1 cellular context compared by ENCODE assay signal in genomic region chr19:52992109-52993004, GRCh38.
TF ChIP-seq lines count a peak whose summit lies in the region.

No MANE protein-coding gene starts in this region.

TF ChIP-seq in K562, 482 proteins besides CTCF, POLR2A, EP300 and RAD21 (continued from another document):
- TF ChIP-seq ZBED1 (IDR thresholded peaks at IDR 0.05): no peak
- TF ChIP-seq CTCFL (IDR thresholded peaks at IDR 0.05; ENCODE audit: borderline replicate concordance, insufficient read depth, low read depth, low read length, poor library complexity, severe bottlenecking): no peak
- TF ChIP-seq E2F3 (CRISPR knock-in tag; IDR thresholded peaks at IDR 0.05): no peak
- TF ChIP-seq XRCC3 (IDR thresholded peaks at IDR 0.05): no peak
- no peak for TF ChIP-seq ZNF282 (CRISPR knock-in tag; IDR thresholded peaks at IDR 0.05)
- no peak for TF ChIP-seq ZNF212 (CRISPR knock-in tag; IDR thresholded peaks at IDR 0.05)
- no peak for TF ChIP-seq MAZ (CRISPR knock-in tag; conservative IDR thresholded peaks at IDR 0.05 in 1 of 2, IDR thresholded peaks at IDR 0.05 in 1 of 2)
- no peak for TF ChIP-seq TEAD4 (IDR thresholded peaks at IDR 0.05; ENCODE audit: low read length)
- no peak for TF ChIP-seq TEAD4 (CRISPR knock-in tag; IDR thresholded peaks at IDR 0.05; ENCODE audit: borderline replicate concordance)
- no peak for TF ChIP-seq ZZZ3 (IDR thresholded peaks at IDR 0.05)
- no peak for TF ChIP-seq CBX3 (IDR thresholded peaks at IDR 0.05; ENCODE audit: borderline replicate concordance in 1 of 2, low read length in 2 of 2)
- TF ChIP-seq CLOCK (CRISPR knock-in tag; IDR thresholded peaks at IDR 0.05; ENCODE audit: borderline replicate concordance): no peak
- no peak for TF ChIP-seq NFRKB (IDR thresholded peaks at IDR 0.05; ENCODE audit: low read depth)
